Comparison of ENCODE assay signal across 7 cellular contexts in genomic region chr4:117085185-117085701, GRCh38. TPM values are rescaled to one million over a fixed set of nuclear protein-coding genes. Genes with fewer than 3 reads are reported as not detected.
DNase-seq lines count a peak whose midpoint lies in the region; ATAC-seq, FAIRE-seq and TF ChIP-seq lines count a peak whose summit lies in the region.

TRAM1L1 (minus strand) TSS chr4:117085576; CDS start chr4:117085393, 183 bp downstream.

- H3K4me1 Mint-ChIP-seq in T-cell (peaks cover 0 to 4% (median 0%) of the 10 kb centered on the region in 3 donors), mesothelial cell of epicardium (peaks cover 18% of the 10 kb centered on the region)

- ATAC-seq in T-cell (replicated peaks in 1 of 4) (no peak), GM18907 (IDR thresholded peaks at IDR 0.05; ENCODE audit: unreplicated experiment) (no peak)

- DNase-seq in GM12891 (ENCODE audit: insufficient read length, low spot score) (peak; percentile 40), T-cell (peak in 2 of 34 experiments; percentile 0 to 2), esophagus muscularis mucosa (ENCODE audit: extremely low spot score) (no peak), mesothelial cell of epicardium (ENCODE audit: low spot score in 2 of 2, unreplicated experiment in 2 of 2) (peak; percentile 65 to 87), tibial nerve (ENCODE audit: low spot score in 2 of 2) (no peak)

- POLR2A ChIA-PET in T-cell (lab: Charles Lee) = no interaction called here

- H3K4me3 ChIP-seq in HUES48 (ENCODE audit: low read depth, low read length) = peak within 1 kb of the TSS; percentile 82
- peak within 1 kb of the TSS; percentile 58 to 86 (median 67) for H3K4me3 ChIP-seq in esophagus muscularis mucosa
- H3K4me3 ChIP-seq in tibial nerve = peak within 1 kb of the TSS; percentile 38 to 64 (median 53)

- no peaks in the 10 kb centered on the region for H3K36me3 Mint-ChIP-seq in T-cell
- peaks cover 20% of the 10 kb centered on the region for H3K36me3 Mint-ChIP-seq in mesothelial cell of epicardium

- CTCF ChIA-PET in T-cell (lab: Charles Lee) = no interaction called here

- H3K9me3 Mint-ChIP-seq in T-cell = peaks cover 2 to 15% (median 7%) of the 10 kb centered on the region in 3 donors
- H3K9me3 Mint-ChIP-seq in mesothelial cell of epicardium = peaks cover 20% of the 10 kb centered on the region

- H3K4me3 Mint-ChIP-seq in T-cell (peak within 1 kb of the TSS in 2 of 3 donors; percentile 13 to 46), mesothelial cell of epicardium (peak within 1 kb of the TSS; percentile 81)

- H3K9ac ChIP-seq in HUES48 (ENCODE audit: low read depth, low read length) = peak within 1 kb of the TSS; percentile 74

- H3K27ac ChIP-seq in HUES48 (ENCODE audit: low read depth, low read length) = peak within 1 kb of the TSS; percentile 61
- H3K27ac ChIP-seq in esophagus muscularis mucosa (replicated peaks in 1 of 4) = peak within 1 kb of the TSS; percentile 58 to 71 (median 65)
- H3K27ac ChIP-seq in tibial nerve = peak within 1 kb of the TSS in 2 of 4 donors; percentile 65 to 75

- H3K27ac Mint-ChIP-seq in T-cell (no peak within 1 kb of the TSS), mesothelial cell of epicardium (peak within 1 kb of the TSS; percentile 92)

- intact Hi-C loops in esophagus muscularis mucosa (cut with DNase I) = no loop called here

- 1% methylated on average over 23 of the region's 41 CpGs for WGBS in esophagus muscularis mucosa
- WGBS in tibial nerve, 2 donors = 1 to 2% methylated on average over 36 to 41 of the region's 41 CpGs

- H3K36me3 ChIP-seq in HUES48 (ENCODE audit: control insufficient read depth, insufficient read depth, low read length) (no peaks in the 10 kb centered on the region), esophagus muscularis mucosa (no peaks in the 10 kb centered on the region), tibial nerve (no peaks in the 10 kb centered on the region)

- TF ChIP-seq CTCF in esophagus muscularis mucosa (IDR thresholded peaks at IDR 0.05) (peak in 2 of 3 experiments; percentile 25 to 35), mesothelial cell of epicardium (IDR thresholded peaks at IDR 0.05; ENCODE audit: unreplicated experiment) (no peak), tibial nerve (IDR thresholded peaks at IDR 0.05) (peak in 1 of 5 experiments; percentile 10)

- H3K27me3 ChIP-seq in HUES48 (ENCODE audit: control insufficient read depth, insufficient read depth, low read length) = no peaks in the 10 kb centered on the region
- H3K27me3 ChIP-seq in esophagus muscularis mucosa = no peaks in the 10 kb centered on the region
- H3K27me3 ChIP-seq in tibial nerve = no peaks in the 10 kb centered on the region

- H3K9me3 ChIP-seq in HUES48 (ENCODE audit: control insufficient read depth, insufficient read depth, low read length) (peaks cover 11% of the 10 kb centered on the region), esophagus muscularis mucosa (no peaks in the 10 kb centered on the region), tibial nerve (no peaks in the 10 kb centered on the region)

- TF ChIP-seq EP300 in esophagus muscularis mucosa (IDR thresholded peaks at IDR 0.05) = no peak
- no peak for TF ChIP-seq EP300 in tibial nerve (IDR thresholded peaks at IDR 0.05)

- H3K4me1 ChIP-seq in HUES48 (ENCODE audit: control insufficient read depth, insufficient read depth, low read length) (peaks cover 15% of the 10 kb centered on the region), esophagus muscularis mucosa (peaks cover 0 to 11% (median 8%) of the 10 kb centered on the region in 4 donors), tibial nerve (no peaks in the 10 kb centered on the region)

- H3K27me3 Mint-ChIP-seq in T-cell = peaks cover 10 to 13% of the 10 kb centered on the region in 2 donors
- no peaks in the 10 kb centered on the region for H3K27me3 Mint-ChIP-seq in mesothelial cell of epicardium (ENCODE audit: low read depth)

- FAIRE-seq in GM12891 (lab: Jason Lieb, UNC) = peak; percentile 31

- TF ChIP-seq POLR2A in GM12891 (IDR thresholded peaks at IDR 0.05; ENCODE audit: low read depth, low read length) = no peak
- no peak for TF ChIP-seq POLR2A in esophagus muscularis mucosa (IDR thresholded peaks at IDR 0.05; ENCODE audit: low read depth)
- TF ChIP-seq POLR2A in tibial nerve (IDR thresholded peaks at IDR 0.05) = no peak

TF ChIP-seq in GM12891, 5 proteins besides CTCF, POLR2A, EP300 and RAD21:
- TF ChIP-seq TAF1 (IDR thresholded peaks at IDR 0.05; ENCODE audit: low read depth, low read length) = no peak
- no peak for TF ChIP-seq SPI1 (IDR thresholded peaks at IDR 0.05; ENCODE audit: low read depth, low read length)
- no peak for TF ChIP-seq POU2F2 (IDR thresholded peaks at IDR 0.05; ENCODE audit: low read depth, low read length)
- no peak for TF ChIP-seq POLR2AphosphoS5 (IDR thresholded peaks at IDR 0.05; ENCODE audit: low read depth, low read length)
- no peak for TF ChIP-seq PAX5 (IDR thresholded peaks at IDR 0.05; ENCODE audit: insufficient read depth, low read length, severe bottlenecking)

RNA-seq across cellular contexts. Expression of gene TRAM1L1, which starts in this region (rescaled TPM):
- polyA plus RNA-seq in GM12891 (2012; ENCODE audit: low read depth, missing spikeins) = 0.40 TPM
- total RNA-seq in T-cell (not detected), esophagus muscularis mucosa (1 to 10 TPM in 2 of 4 donors, under 1 TPM in 2; 0.29 to 2.2 (median 1.3) TPM), mesothelial cell of epicardium (9.7 to 10.6 TPM (median 10.4 TPM) in 3 replicates), tibial nerve (1 to 10 TPM in 2 of 4 donors, under 1 TPM in 1, not detected in 1; 0.84 to 6.3 (median 2.5) TPM)

Comparison
In these comparisons a context has a peak if more than half of its experiments do, and no peak if none do; other contexts are left out.
1. DNase-seq: peak in GM12891 (single experiment) and mesothelial cell of epicardium (2 of 2); none in esophagus muscularis mucosa (single experiment) and tibial nerve (0 of 2).
2. Peak in every context shown above with its lines, with median percentiles within 50 percentile points of each other: H3K4me3 ChIP-seq.